ENCODE assay signal across 21 cellular contexts in the genomic region with DNA sequence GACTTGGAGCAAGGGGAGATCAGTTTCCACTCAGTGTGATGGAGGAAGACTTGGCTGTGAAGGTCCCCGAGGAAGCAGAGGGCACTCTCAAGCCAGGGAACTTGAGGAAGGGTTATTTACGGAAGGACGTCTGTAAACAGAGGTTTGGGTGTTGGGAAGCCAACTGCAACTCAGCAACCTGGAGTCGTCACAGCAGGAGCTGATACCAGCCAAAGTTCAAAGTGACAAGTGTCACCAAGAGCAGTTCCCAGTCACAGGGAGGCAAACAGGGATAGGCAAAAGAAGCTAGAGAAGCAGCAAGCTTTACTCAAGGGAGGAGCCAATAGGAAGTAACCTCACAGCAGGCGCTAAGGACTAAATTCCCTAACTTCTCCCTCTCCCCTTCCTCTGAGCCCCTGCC.
"Had no signal": no experiment of that assay in that cellular context is flagged by ENCODE, and none has a peak within 500 bp of the region (broad histone marks: within the 10 kb centered on the region; RNA-seq: fewer than 3 reads in every experiment).

No MANE protein-coding gene starts in this region.

- FAIRE-seq: kidney had no signal

- H3K4me1 Mint-ChIP-seq: naive thymus-derived CD8-positive, alpha-beta T cell had no signal

- DNase-seq: effector memory CD4-positive, alpha-beta T cell; gastrocnemius medialis; heart right ventricle; kidney; left cardiac atrium; left ventricle myocardium superior; mesenchymal stem cell; naive thymus-derived CD8-positive, alpha-beta T cell; ovary; sigmoid colon; stimulated activated CD4-positive, alpha-beta T cell treated with anti-CD3 and anti-CD28 coated beads, Interleukin-12 subunit alpha, Interleukin-12 subunit beta, amount 100 ng/mL, for 4 hours; stimulated activated naive CD8-positive, alpha-beta T cell treated with anti-CD3 and anti-CD28 coated beads, Interleukin-15, Interleukin-2, amounts not matched to agents 100 U/mL and 50 U/mL, for 24 hours; tibial artery; upper lobe of right lung had no signal

- H3K9me3 ChIP-seq: esophagus muscularis mucosa, gastrocnemius medialis, heart right ventricle, ovary, right atrium auricular region, sigmoid colon, suprapubic skin, tibial artery, upper lobe of right lung, vagina had no signal

- H3K4me1 ChIP-seq: esophagus muscularis mucosa, gastrocnemius medialis, heart right ventricle, right atrium auricular region, sigmoid colon, suprapubic skin, tibial artery, upper lobe of right lung, vagina had no signal

- H3K27me3 ChIP-seq: esophagus muscularis mucosa, gastrocnemius medialis, heart right ventricle, ovary, right atrium auricular region, sigmoid colon, suprapubic skin, tibial artery, upper lobe of right lung, vagina had no signal

- H3K36me3 ChIP-seq: esophagus muscularis mucosa, gastrocnemius medialis, heart right ventricle, ovary, right atrium auricular region, sigmoid colon, suprapubic skin, tibial artery, upper lobe of right lung, vagina had no signal

- ATAC-seq: gastrocnemius medialis; heart right ventricle; left cardiac atrium; left ventricle myocardium superior; naive thymus-derived CD8-positive, alpha-beta T cell; stimulated activated naive CD8-positive, alpha-beta T cell treated with anti-CD3 and anti-CD28 coated beads, Interleukin-15, Interleukin-2, amounts not matched to agents 100 U/mL and 50 U/mL, for 24 hours; upper lobe of right lung had no signal

- H3K36me3 Mint-ChIP-seq: naive thymus-derived CD8-positive, alpha-beta T cell had no signal

- H3K4me3 ChIP-seq: esophagus muscularis mucosa, gastrocnemius medialis, heart right ventricle, lung, ovary, right atrium auricular region, sigmoid colon, skin epidermis, suprapubic skin, tibial artery, upper lobe of right lung, vagina had no signal

- H3K4me3 Mint-ChIP-seq: naive thymus-derived CD8-positive, alpha-beta T cell had no signal

- H3K27ac ChIP-seq: epithelial cell of prostate, esophagus muscularis mucosa, gastrocnemius medialis, heart right ventricle, ovary, right atrium auricular region, sigmoid colon, skin epidermis, suprapubic skin, tibial artery, upper lobe of right lung, vagina had no signal
